ENCODE assay signal across 1 cellular context in the genomic region with DNA sequence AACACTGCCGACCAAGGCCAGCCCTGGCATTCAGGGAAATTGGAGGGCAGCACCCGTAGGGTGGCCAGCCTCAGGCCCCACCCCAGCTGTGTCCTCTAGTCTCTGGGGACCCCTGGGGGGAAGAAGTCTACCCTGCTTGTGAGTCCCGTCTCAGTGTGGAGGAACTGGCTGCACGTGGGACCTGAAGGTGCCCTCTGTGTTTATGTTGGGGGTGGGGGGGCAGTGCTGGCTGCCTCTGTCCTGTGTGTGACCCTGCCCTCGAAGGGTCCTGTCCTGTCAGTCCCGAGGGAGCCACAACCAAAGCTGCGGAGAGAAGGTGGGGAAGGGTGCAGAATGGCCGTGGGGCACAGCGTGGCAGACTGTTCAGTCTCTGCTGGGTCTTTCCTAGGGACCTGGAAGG.
TF ChIP-seq lines count a peak whose summit lies in the region.

No MANE protein-coding gene starts in this region.

TF ChIP-seq in K562, 482 proteins besides CTCF, POLR2A, EP300 and RAD21:
- no peak for TF ChIP-seq TRIM28 (IDR thresholded peaks at IDR 0.05)
- TF ChIP-seq, protein P1, sequence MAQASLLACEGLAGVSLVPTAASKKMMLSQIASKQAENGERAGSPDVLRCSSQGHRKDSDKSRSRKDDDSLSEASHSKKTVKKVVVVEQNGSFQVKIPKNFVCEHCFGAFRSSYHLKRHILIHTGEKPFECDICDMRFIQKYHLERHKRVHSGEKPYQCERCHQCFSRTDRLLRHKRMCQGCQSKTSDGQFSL (CRISPR knock-in tag; IDR thresholded peaks at IDR 0.05): peak; percentile 64; the same call in 1 of the 2 replicates
- TF ChIP-seq, protein P1 (tag; IDR thresholded peaks at IDR 0.05): no peak
TF ChIP-seq in K562: peak in this region for 1.
